18 cellular contexts compared by ENCODE assay signal in genomic region chr20:50903353-50904051, GRCh38. TPM values are rescaled to one million over a fixed set of nuclear protein-coding genes. Genes with fewer than 3 reads are reported as not detected.
A peak's percentile ranks its signal among the peaks of the same experiment; 100 is the strongest.
DNase-seq lines count a peak whose midpoint lies in the region; ATAC-seq lines count a peak whose summit lies in the region.
"Had no signal": no experiment of that assay in that cellular context is flagged by ENCODE, and none has a peak within 500 bp of the region (broad histone marks: within the 10 kb centered on the region; RNA-seq: fewer than 3 reads in every experiment).

No MANE protein-coding gene starts in this region.

- peaks cover 50% of the 10 kb centered on the region for H3K4me1 Mint-ChIP-seq in activated naive CD4-positive, alpha-beta T cell treated with anti-CD3 and anti-CD28 coated beads, Interleukin-2, amount 50 U/mL, for 24 hours
- peaks cover 51% of the 10 kb centered on the region for H3K4me1 Mint-ChIP-seq in central memory CD8-positive, alpha-beta T cell
- H3K4me1 Mint-ChIP-seq in stimulated activated naive B cell treated with anti-CD40 and anti-IgM and Interleukin-4, amounts not matched to agents 10 μg/mL and 1 μg/mL and 100 μg/mL, for 72 hours, result peaks cover 19 to 56% of the 10 kb centered on the region in 2 donors

- ATAC-seq in central memory CD8-positive, alpha-beta T cell (replicated peaks; ENCODE audit: extremely low read depth, poor library complexity, severe bottlenecking), result no peak
- no peak for ATAC-seq in stimulated activated naive B cell treated with anti-CD40 and anti-IgM and Interleukin-4, amounts not matched to agents 10 μg/mL and 1 μg/mL and 100 μg/mL, for 72 hours (replicated peaks)
- no peak for ATAC-seq in HG03097 (IDR thresholded peaks at IDR 0.05; ENCODE audit: low FRiP score, unreplicated experiment)
- ATAC-seq: GM12878, T-helper 17 cell had no signal

- peaks cover 9% of the 10 kb centered on the region for H3K36me3 Mint-ChIP-seq in activated naive CD4-positive, alpha-beta T cell treated with anti-CD3 and anti-CD28 coated beads, Interleukin-2, amount 50 U/mL, for 24 hours
- peaks cover 44% of the 10 kb centered on the region for H3K36me3 Mint-ChIP-seq in central memory CD8-positive, alpha-beta T cell (ENCODE audit: insufficient read depth)
- H3K36me3 Mint-ChIP-seq in stimulated activated naive B cell treated with anti-CD40 and anti-IgM and Interleukin-4, amounts not matched to agents 10 μg/mL and 1 μg/mL and 100 μg/mL, for 72 hours, result peaks cover 15 to 24% of the 10 kb centered on the region in 2 donors

- no peaks in the 10 kb centered on the region for H3K9me3 Mint-ChIP-seq in activated naive CD4-positive, alpha-beta T cell treated with anti-CD3 and anti-CD28 coated beads, Interleukin-2, amount 50 U/mL, for 24 hours
- no peaks in the 10 kb centered on the region for H3K9me3 Mint-ChIP-seq in central memory CD8-positive, alpha-beta T cell
- H3K9me3 Mint-ChIP-seq in stimulated activated naive B cell treated with anti-CD40 and anti-IgM and Interleukin-4, amounts not matched to agents 10 μg/mL and 1 μg/mL and 100 μg/mL, for 72 hours, result no peaks in the 10 kb centered on the region

- H3K27me3 Mint-ChIP-seq in activated naive CD4-positive, alpha-beta T cell treated with anti-CD3 and anti-CD28 coated beads, Interleukin-2, amount 50 U/mL, for 24 hours, result no peaks in the 10 kb centered on the region
- no peaks in the 10 kb centered on the region for H3K27me3 Mint-ChIP-seq in central memory CD8-positive, alpha-beta T cell
- no peaks in the 10 kb centered on the region for H3K27me3 Mint-ChIP-seq in stimulated activated naive B cell treated with anti-CD40 and anti-IgM and Interleukin-4, amounts not matched to agents 10 μg/mL and 1 μg/mL and 100 μg/mL, for 72 hours
- H3K27me3 Mint-ChIP-seq: T-helper 17 cell had no signal

- no peak for DNase-seq in activated naive CD4-positive, alpha-beta T cell (lab: John Stamatoyannopoulos, UW)
- DNase-seq in OCI-M1 (lab: John Stamatoyannopoulos, UW) (peak; percentile 92), G401 (ENCODE audit: low spot score) (no peak), mucosa of gallbladder (ENCODE audit: low spot score) (no peak)
- DNase-seq in central memory CD8-positive, alpha-beta T cell (ENCODE audit: low spot score in 2 of 2), result no peak
- DNase-seq in stimulated activated naive B cell treated with anti-CD40 and anti-IgM and Interleukin-4, amounts not matched to agents 10 μg/mL and 1 μg/mL and 100 μg/mL, for 72 hours, result no peak
- DNase-seq: activated effector memory CD4-positive, alpha-beta T cell treated with Interleukin-2 at 50 U/mL for 16 hours; dorsolateral prefrontal cortex; foreskin fibroblast; GOT3; NCI-H2029 treated with DMSO at 0.1 percent for 48 hours; NCI-H446 treated with DMSO at 0.1 percent for 48 hours; stimulated activated CD4-positive, alpha-beta T cell treated with anti-CD3 and anti-CD28 coated beads, Interleukin-15, amount 100 ng/mL, for 24 hours; T-helper 17 cell; testis had no signal

- no peak overlapping the region for H3K4me3 Mint-ChIP-seq in activated naive CD4-positive, alpha-beta T cell treated with anti-CD3 and anti-CD28 coated beads, Interleukin-2, amount 50 U/mL, for 24 hours
- H3K4me3 Mint-ChIP-seq in central memory CD8-positive, alpha-beta T cell, result no peak overlapping the region
- peak overlapping the region in 1 of 2 donors; percentile 16 for H3K4me3 Mint-ChIP-seq in stimulated activated naive B cell treated with anti-CD40 and anti-IgM and Interleukin-4, amounts not matched to agents 10 μg/mL and 1 μg/mL and 100 μg/mL, for 72 hours
- H3K4me3 Mint-ChIP-seq: T-helper 17 cell had no signal

- peak overlapping the region; percentile 76 for H3K27ac Mint-ChIP-seq in activated naive CD4-positive, alpha-beta T cell treated with anti-CD3 and anti-CD28 coated beads, Interleukin-2, amount 50 U/mL, for 24 hours
- H3K27ac Mint-ChIP-seq in central memory CD8-positive, alpha-beta T cell (ENCODE audit: low read depth), result peak overlapping the region; percentile 27
- H3K27ac Mint-ChIP-seq in stimulated activated naive B cell treated with anti-CD40 and anti-IgM and Interleukin-4, amounts not matched to agents 10 μg/mL and 1 μg/mL and 100 μg/mL, for 72 hours, result peak overlapping the region; percentile 84

- in situ Hi-C loops in G401 (cut with HindIII; ENCODE audit: low sequenced_read_pairs), result no loop called here

RNA-seq across cellular contexts. Expression of gene ADNP, which starts 27.7 kb away (rescaled TPM):
- total RNA-seq in G401 (2014; rRNA removed; shearing (Covaris generic)), result 11.9 and 16.5 TPM in 2 replicates
- 68.9 TPM for total RNA-seq in mucosa of gallbladder

RNA-seq across cellular contexts. Expression of gene DPM1, which starts 54.8 kb away (rescaled TPM):
- 148 and 156 TPM in 2 replicates for total RNA-seq in G401 (2014; rRNA removed; shearing (Covaris generic))
- total RNA-seq in mucosa of gallbladder, result 31.7 TPM

RNA-seq across cellular contexts. Expression of gene MOCS3, which starts 55.1 kb away (rescaled TPM):
- total RNA-seq in G401 (2014; rRNA removed; shearing (Covaris generic)), result 14.0 and 15.0 TPM in 2 replicates
- 5.2 TPM for total RNA-seq in mucosa of gallbladder

Comparison
In these comparisons a context has a peak if more than half of its experiments do, and no peak if none do; other contexts are left out.
1. H3K27ac Mint-ChIP-seq: peak in every context shown above with its lines; median percentile 84 in stimulated activated naive B cell treated with anti-CD40 and anti-IgM and Interleukin-4, amounts not matched to agents 10 μg/mL and 1 μg/mL and 100 μg/mL, for 72 hours; 76 in activated naive CD4-positive, alpha-beta T cell treated with anti-CD3 and anti-CD28 coated beads, Interleukin-2, amount 50 U/mL, for 24 hours; 27 in central memory CD8-positive, alpha-beta T cell.